In genomic region chr17:38717139-38717745, GRCh38 we compare ENCODE assay signal across 13 cellular contexts. TPM values are rescaled to one million over a fixed set of nuclear protein-coding genes. Genes with fewer than 3 reads are reported as not detected.
DNase-seq lines count a peak whose midpoint lies in the region; ATAC-seq lines count a peak whose summit lies in the region.
"Had no signal": no experiment of that assay in that cellular context is flagged by ENCODE, and none has a peak within 500 bp of the region (broad histone marks: within the 10 kb centered on the region; RNA-seq: fewer than 3 reads in every experiment).

No MANE protein-coding gene starts in this region.

- DNase-seq in activated T-cell treated with anti-CD3 and anti-CD28 coated beads, Interleukin-2, amount 50 U/mL, for 24 hours: no peak
- DNase-seq in activated T-cell treated with anti-CD3 and anti-CD28 coated beads, Interleukin-2, amount 50 U/mL, for 48 hours: no peak
- peak; percentile 20 for DNase-seq in NCI-H69 (lab: John Stamatoyannopoulos, UW)
- DNase-seq in immature natural killer cell: no peak
- no peak for DNase-seq in activated CD8-positive, alpha-beta memory T cell treated with anti-CD3 and anti-CD28 coated beads, Interleukin-2, amount 50 U/mL, for 48 hours
- DNase-seq: activated CD4-positive, alpha-beta T cell treated with anti-CD3 and anti-CD28 coated beads, Interleukin-2, amount 50 U/mL, for 1 hour; adrenal gland; GDM1; NCI-H510A; nucleus accumbens; uterus had no signal

- peaks cover 91% of the 10 kb centered on the region for H3K36me3 Mint-ChIP-seq in activated T-cell treated with anti-CD3 and anti-CD28 coated beads, Interleukin-2, amount 50 U/mL, for 24 hours (ENCODE audit: low read depth)
- H3K36me3 Mint-ChIP-seq in immature natural killer cell: peaks cover 14 to 41% (median 23%) of the 10 kb centered on the region in 3 donors

- H3K9me3 Mint-ChIP-seq in activated T-cell treated with anti-CD3 and anti-CD28 coated beads, Interleukin-2, amount 50 U/mL, for 24 hours: no peaks in the 10 kb centered on the region
- no peaks in the 10 kb centered on the region for H3K9me3 Mint-ChIP-seq in immature natural killer cell
- H3K9me3 Mint-ChIP-seq: dendritic cell treated with granulocyte-macrophage colony-stimulating factor and Interleukin-4, amounts not matched to agents 40 ng/mL and 50 ng/mL, for 4 days had no signal

- H3K4me1 Mint-ChIP-seq in activated T-cell treated with anti-CD3 and anti-CD28 coated beads, Interleukin-2, amount 50 U/mL, for 24 hours (ENCODE audit: low read depth): peaks cover 50% of the 10 kb centered on the region
- H3K4me1 Mint-ChIP-seq in immature natural killer cell: peaks cover 18 to 22% of the 10 kb centered on the region in 2 donors

- H3K27ac Mint-ChIP-seq in activated T-cell treated with anti-CD3 and anti-CD28 coated beads, Interleukin-2, amount 50 U/mL, for 24 hours: peak overlapping the region; percentile 78
- peak overlapping the region in 5 of 6 donors; percentile 21 to 88 (median 46) for H3K27ac Mint-ChIP-seq in immature natural killer cell
- H3K27ac Mint-ChIP-seq: dendritic cell treated with granulocyte-macrophage colony-stimulating factor and Interleukin-4, amounts not matched to agents 40 ng/mL and 50 ng/mL, for 4 days had no signal

- no peak for ATAC-seq in HG03439 (IDR thresholded peaks at IDR 0.05; ENCODE audit: unreplicated experiment)

- no peak overlapping the region for H3K4me3 Mint-ChIP-seq in activated T-cell treated with anti-CD3 and anti-CD28 coated beads, Interleukin-2, amount 50 U/mL, for 24 hours
- H3K4me3 Mint-ChIP-seq in immature natural killer cell: no peak overlapping the region
- H3K4me3 Mint-ChIP-seq: dendritic cell treated with granulocyte-macrophage colony-stimulating factor and Interleukin-4, amounts not matched to agents 40 ng/mL and 50 ng/mL, for 4 days had no signal

- H3K27me3 Mint-ChIP-seq in activated T-cell treated with anti-CD3 and anti-CD28 coated beads, Interleukin-2, amount 50 U/mL, for 24 hours: no peaks in the 10 kb centered on the region
- peaks cover 0 to 2% (median 0%) of the 10 kb centered on the region in 3 donors for H3K27me3 Mint-ChIP-seq in immature natural killer cell (ENCODE audit: low read depth in 3 of 3)
- H3K27me3 Mint-ChIP-seq: dendritic cell treated with granulocyte-macrophage colony-stimulating factor and Interleukin-4, amounts not matched to agents 40 ng/mL and 50 ng/mL, for 4 days had no signal

RNA-seq across cellular contexts. Expression of gene MLLT6, which starts 12.2 kb away (rescaled TPM):
- 10 to 100 TPM in 1 of 3 donors, 1 to 10 TPM in 2; 3.8 to 24.5 (median 7.4) TPM for polyA plus RNA-seq in immature natural killer cell

RNA-seq across cellular contexts. Expression of gene CISD3, which starts 12.9 kb away (rescaled TPM):
- polyA plus RNA-seq in immature natural killer cell: 100 to 1,000 TPM; 143 to 197 (median 160) TPM

RNA-seq across cellular contexts. Expression of gene PCGF2, which starts 30.9 kb away (rescaled TPM):
- not detected for polyA plus RNA-seq in immature natural killer cell

RNA-seq across cellular contexts. Expression of gene PSMB3, which starts 35.3 kb away (rescaled TPM):
- polyA plus RNA-seq in immature natural killer cell: 100 to 1,000 TPM; 509 to 821 (median 662) TPM

RNA-seq across cellular contexts. Expression of gene EPOP, which starts 42.5 kb away (rescaled TPM):
- polyA plus RNA-seq in immature natural killer cell: not detected
